In the genomic region with DNA sequence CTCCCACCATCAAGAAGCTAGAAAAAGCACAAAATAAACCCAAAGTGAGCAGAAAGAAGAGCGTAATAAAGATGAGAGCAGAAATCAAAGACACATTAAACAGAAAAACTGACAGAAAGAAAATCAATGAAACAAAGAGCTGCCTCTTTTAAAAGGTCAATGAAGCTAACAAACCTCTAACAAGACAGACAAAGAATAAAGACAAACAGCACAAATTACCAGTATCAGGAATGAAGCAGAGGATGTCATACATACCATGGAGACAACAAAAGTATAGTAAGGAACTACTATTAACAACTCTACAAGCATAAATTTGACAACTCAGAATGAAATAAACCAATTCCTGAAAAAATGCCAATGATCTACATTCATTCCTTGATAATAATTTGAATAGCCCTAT, we compare ENCODE assay signal across 28 cellular contexts.
"Had no signal": no experiment of that assay in that cellular context is flagged by ENCODE, and none has a peak within 500 bp of the region (broad histone marks: within the 10 kb centered on the region; RNA-seq: fewer than 3 reads in every experiment).

No MANE protein-coding gene starts in this region.

- H3K4me2 ChIP-seq: neural progenitor cell had no signal

- H3K27ac ChIP-seq: neural progenitor cell, ovary, parathyroid adenoma, psoas muscle, right lobe of liver, sigmoid colon, stomach, thoracic aorta, tibial artery, transverse colon, upper lobe of right lung, uterus had no signal

- H3K9ac ChIP-seq: neural progenitor cell, parathyroid adenoma had no signal

- H3K27me3 ChIP-seq: neural progenitor cell, ovary, right lobe of liver, sigmoid colon, stomach, tibial artery, transverse colon, upper lobe of right lung, uterus had no signal

- H3K4me1 ChIP-seq: neural progenitor cell, parathyroid adenoma, psoas muscle, right lobe of liver, upper lobe of right lung, uterus had no signal

- H3K27ac Mint-ChIP-seq: natural killer cell; nephron; neural progenitor cell; progenitor cell of endocrine pancreas; stimulated activated effector memory CD8-positive, alpha-beta T cell treated with anti-CD3 and anti-CD28 coated beads, Interleukin-12 subunit alpha, Interleukin-12 subunit beta, amount 100 ng/mL, for 72 hours; stimulated activated naive B cell treated with anti-CD40 and anti-IgM and Interleukin-4, amounts not matched to agents 10 μg/mL and 1 μg/mL and 100 μg/mL, for 72 hours; stimulated activated naive CD8-positive, alpha-beta T cell treated with anti-CD3 and anti-CD28 coated beads, Interleukin-15, Interleukin-2, amounts not matched to agents 100 ng/mL and 50 ng/mL, for 24 hours; type B pancreatic cell had no signal

- H3K79me2 ChIP-seq: parathyroid adenoma had no signal

- H3K9me3 ChIP-seq: ovary, psoas muscle, right lobe of liver, sigmoid colon, stomach, thoracic aorta, tibial artery, transverse colon, upper lobe of right lung, uterus had no signal

- H3K4me3 ChIP-seq: neural progenitor cell, ovary, psoas muscle, right lobe of liver, sigmoid colon, stomach, thoracic aorta, tibial artery, transverse colon, upper lobe of right lung, uterus had no signal

- H3K4me1 Mint-ChIP-seq: natural killer cell; neural progenitor cell; stimulated activated effector memory CD8-positive, alpha-beta T cell treated with anti-CD3 and anti-CD28 coated beads, Interleukin-12 subunit alpha, Interleukin-12 subunit beta, amount 100 ng/mL, for 72 hours; stimulated activated naive B cell treated with anti-CD40 and anti-IgM and Interleukin-4, amounts not matched to agents 10 μg/mL and 1 μg/mL and 100 μg/mL, for 72 hours had no signal

- H3K9me3 Mint-ChIP-seq: natural killer cell; nephron; neural progenitor cell; stimulated activated effector memory CD8-positive, alpha-beta T cell treated with anti-CD3 and anti-CD28 coated beads, Interleukin-12 subunit alpha, Interleukin-12 subunit beta, amount 100 ng/mL, for 72 hours; stimulated activated naive CD8-positive, alpha-beta T cell treated with anti-CD3 and anti-CD28 coated beads, Interleukin-15, Interleukin-2, amounts not matched to agents 100 ng/mL and 50 ng/mL, for 24 hours; type B pancreatic cell had no signal

- ATAC-seq: natural killer cell; psoas muscle; right cardiac atrium; right lobe of liver; stimulated activated effector memory CD8-positive, alpha-beta T cell treated with anti-CD3 and anti-CD28 coated beads, Interleukin-12 subunit alpha, Interleukin-12 subunit beta, amount 100 ng/mL, for 72 hours; stimulated activated naive B cell treated with anti-CD40 and anti-IgM and Interleukin-4, amounts not matched to agents 10 μg/mL and 1 μg/mL and 100 μg/mL, for 72 hours; upper lobe of right lung had no signal

- H3K4me3 Mint-ChIP-seq: natural killer cell; nephron; neural progenitor cell; stimulated activated effector memory CD8-positive, alpha-beta T cell treated with anti-CD3 and anti-CD28 coated beads, Interleukin-12 subunit alpha, Interleukin-12 subunit beta, amount 100 ng/mL, for 72 hours; stimulated activated naive B cell treated with anti-CD40 and anti-IgM and Interleukin-4, amounts not matched to agents 10 μg/mL and 1 μg/mL and 100 μg/mL, for 72 hours; stimulated activated naive CD8-positive, alpha-beta T cell treated with anti-CD3 and anti-CD28 coated beads, Interleukin-15, Interleukin-2, amounts not matched to agents 100 ng/mL and 50 ng/mL, for 24 hours; type B pancreatic cell had no signal

- DNase-seq: natural killer cell; occipital lobe; ovary; posterior cingulate gyrus; psoas muscle; right cardiac atrium; right lobe of liver; sigmoid colon; small intestine; stimulated activated CD4-positive, alpha-beta T cell treated with anti-CD3 and anti-CD28 coated beads, Interleukin-15, amount 100 ng/mL, for 24 hours; stimulated activated CD4-positive, alpha-beta T cell treated with anti-CD3 and anti-CD28 coated beads, Interleukin-2, amount 100 ng/mL, for 24 hours; stimulated activated CD4-positive, alpha-beta T cell treated with anti-CD3 and anti-CD28 coated beads, Interleukin-2, amount 100 ng/mL, for 48 hours; stimulated activated CD4-positive, alpha-beta T cell treated with anti-CD3 and anti-CD28 coated beads, Interleukin-4, amount 100 ng/mL, for 24 hours; stimulated activated naive B cell treated with anti-CD40 and anti-IgM and Interleukin-4, amounts not matched to agents 10 μg/mL and 1 μg/mL and 100 μg/mL, for 72 hours; stimulated activated naive CD4-positive, alpha-beta T cell treated with Interleukin-2 at 50 U/mL for 16 hours; stomach; tibial artery; transverse colon; upper lobe of right lung; uterus had no signal

- H3K36me3 Mint-ChIP-seq: natural killer cell; neural progenitor cell; stimulated activated effector memory CD8-positive, alpha-beta T cell treated with anti-CD3 and anti-CD28 coated beads, Interleukin-12 subunit alpha, Interleukin-12 subunit beta, amount 100 ng/mL, for 72 hours; stimulated activated naive B cell treated with anti-CD40 and anti-IgM and Interleukin-4, amounts not matched to agents 10 μg/mL and 1 μg/mL and 100 μg/mL, for 72 hours; type B pancreatic cell had no signal

- H3K36me3 ChIP-seq: neural progenitor cell, ovary, right lobe of liver, sigmoid colon, stomach, thoracic aorta, tibial artery, transverse colon, upper lobe of right lung, uterus had no signal

- H3K27me3 Mint-ChIP-seq: progenitor cell of endocrine pancreas, type B pancreatic cell had no signal

- H2AFZ ChIP-seq: neural progenitor cell, parathyroid adenoma had no signal
